Comparison of ENCODE assay signal across 1 cellular context in genomic region chr19:42166336-42166735, GRCh38.
TF ChIP-seq lines count a peak whose summit lies in the region.

No MANE protein-coding gene starts in this region.

TF ChIP-seq in IMR-90, 13 proteins besides CTCF, POLR2A, EP300 and RAD21:
- TF ChIP-seq ELK1 (IDR thresholded peaks at IDR 0.05; ENCODE audit: borderline replicate concordance, low read depth, low read length) (no peak), MAZ (IDR thresholded peaks at IDR 0.05; ENCODE audit: borderline replicate concordance, low read depth, low read length) (no peak), MAFK (IDR thresholded peaks at IDR 0.05; ENCODE audit: low read depth, low read length) (no peak), BHLHE40 (IDR thresholded peaks at IDR 0.05; ENCODE audit: low read depth, low read length) (no peak), RFX5 (IDR thresholded peaks at IDR 0.05; ENCODE audit: low read depth, low read length) (no peak), CEBPB (IDR thresholded peaks at IDR 0.05; ENCODE audit: low read depth, low read length) (no peak), FOS (IDR thresholded peaks at IDR 0.05; ENCODE audit: low read depth, low read length) (no peak), RCOR1 (IDR thresholded peaks at IDR 0.05; ENCODE audit: insufficient replicate concordance, low read length) (no peak), MXI1 (IDR thresholded peaks at IDR 0.05; ENCODE audit: borderline replicate concordance, low read depth, low read length) (no peak), USF2 (IDR thresholded peaks at IDR 0.05; ENCODE audit: low read depth, low read length) (no peak), SMC3 (IDR thresholded peaks at IDR 0.05; ENCODE audit: low read depth, low read length) (no peak)
